In genomic region chr16:68257906-68258800, GRCh38 we compare ENCODE assay signal across 8 cellular contexts. TPM values are rescaled to one million over a fixed set of nuclear protein-coding genes. Genes with fewer than 3 reads are reported as not detected.
DNase-seq lines count a peak whose midpoint lies in the region; ATAC-seq and TF ChIP-seq lines count a peak whose summit lies in the region.

No MANE protein-coding gene starts in this region.

- no TSS peak for BruUV-seq in IMR-90 (replicated peaks; lab: Mats Ljungman, UMichigan)

- H3K79me1 ChIP-seq in IMR-90 (ENCODE audit: low read depth in 1 of 2, low read length in 2 of 2): peaks cover 0 to 13% of the 10 kb centered on the region in 2 experiments; a peak in 3 of 4 replicates

- peak overlapping the region; percentile 76 for H2AK5ac ChIP-seq in IMR-90 (ENCODE audit: low read depth, low read length)

- DNase-seq in ELR (ENCODE audit: low read depth) (peak; percentile 59), IMR-90 (peak; percentile 38), dedifferentiated amniotic fluid mesenchymal stem cell (ENCODE audit: extremely low spot score) (peak; percentile 17), NCI-H2227 treated with DMSO at 0.1 percent for 48 hours (lab: John Stamatoyannopoulos, UW) (no peak), inferior parietal cortex (ENCODE audit: extremely low spot score) (no peak)
- DNase-seq in activated CD4-positive, alpha-beta T cell treated with anti-CD3 and anti-CD28 coated beads, Interleukin-2, amount 50 U/mL, for 1 hour: no peak

- H3K4me2 ChIP-seq in IMR-90 (ENCODE audit: low read depth, low read length): peak overlapping the region; percentile 7; the same call in 1 of the 2 replicates

- TF ChIP-seq RAD21 in IMR-90 (IDR thresholded peaks at IDR 0.05; ENCODE audit: low read length): no peak

- H4K5ac ChIP-seq in IMR-90 (ENCODE audit: low read depth, low read length): peak overlapping the region; percentile 75

- peak; percentile 83 for ATAC-seq in IMR-90 (ENCODE audit: low read depth)
- no peak for ATAC-seq in GM21619 (IDR thresholded peaks at IDR 0.05; ENCODE audit: unreplicated experiment)

- H3K36me3 ChIP-seq in IMR-90 (ENCODE audit: control insufficient read depth, insufficient read depth, low read length) (peaks cover 19% of the 10 kb centered on the region), neutrophil (peaks cover 18% of the 10 kb centered on the region)

- H3K9me3 ChIP-seq in IMR-90 (ENCODE audit: control insufficient read depth, insufficient read depth, low read length) (no peaks in the 10 kb centered on the region), neutrophil (no peaks in the 10 kb centered on the region)

- no peak overlapping the region for H3K4me3 ChIP-seq in IMR-90 (ENCODE audit: insufficient read depth, low read depth, low read length)
- H3K4me3 ChIP-seq in neutrophil (ENCODE audit: low read depth in 1 of 2, low read length in 1 of 2): no peak overlapping the region

- no peak for TF ChIP-seq POLR2A in IMR-90 (IDR thresholded peaks at IDR 0.05; ENCODE audit: low read depth, low read length)

- CTCF ChIA-PET in IMR-90 (lab: Yijun Ruan, JAX): interaction anchor here (0.6 to 1.4 kb wide), 2 partner anchors 57 to 70 kb away, joined by 3 to 4 read pairs; no protein-coding TSS in a partner anchor

- H4K8ac ChIP-seq in IMR-90 (ENCODE audit: low read depth in 2 of 2, low read length in 2 of 2): peak overlapping the region; percentile 12 to 40; a peak in 3 of 4 replicates

- WGBS in IMR-90 (ENCODE audit: extremely low coverage in 2 of 2, insufficient read length in 1 of 2), 2 experiments: 72% methylated on average over 4 of the region's 13 CpGs; no CpG with 5 or more reads in 1 of the 2 experiments

- H3K27me3 ChIP-seq in IMR-90 (ENCODE audit: control insufficient read depth, insufficient read depth, low read length): no peaks in the 10 kb centered on the region
- H3K27me3 ChIP-seq in neutrophil: no peaks in the 10 kb centered on the region

- H2BK20ac ChIP-seq in IMR-90 (ENCODE audit: low read depth, low read length): no peak overlapping the region

- H3K9ac ChIP-seq in IMR-90 (ENCODE audit: low read depth, low read length): peak overlapping the region; percentile 21; the same call in 1 of the 2 replicates

- peak overlapping the region; percentile 71 for H2AK9ac ChIP-seq in IMR-90 (replicated peaks; ENCODE audit: low read depth, low read length, poor library complexity)

- in situ Hi-C loops in IMR-90 (cut with MboI; ENCODE audit: low sequenced_read_pairs): no loop called here

- H3K56ac ChIP-seq in IMR-90 (ENCODE audit: extremely low read depth, insufficient read depth, low read length): no peak overlapping the region

- H3K18ac ChIP-seq in IMR-90 (ENCODE audit: low read depth, low read length): peak overlapping the region; percentile 6; the same call in 1 of the 2 replicates

- H3K14ac ChIP-seq in IMR-90 (replicated peaks; ENCODE audit: low read depth, low read length): peak overlapping the region; percentile 11; the same call in 1 of the 2 replicates

- peak overlapping the region; percentile 32; the same call in 1 of the 2 replicates for H2BK120ac ChIP-seq in IMR-90 (ENCODE audit: low read depth, low read length)

- H3K9me1 ChIP-seq in IMR-90 (ENCODE audit: insufficient read depth, low read length): peaks cover 2% of the 10 kb centered on the region; the same call in 1 of the 2 replicates

- H2AFZ ChIP-seq in IMR-90 (replicated peaks; ENCODE audit: low read length, poor library complexity): peak overlapping the region; percentile 80

- H3K23ac ChIP-seq in IMR-90 (ENCODE audit: low read depth, low read length): 0 out of 2 replicates have a peak overlapping the region, but pooled peaks have one; percentile 19

- no peaks in the 10 kb centered on the region for H4K20me1 ChIP-seq in IMR-90 (ENCODE audit: insufficient read depth, low read length)

- peak overlapping the region; percentile 25; the same call in 1 of the 3 replicates for H2BK15ac ChIP-seq in IMR-90 (ENCODE audit: low read depth, low read length)

- intact Hi-C loops in IMR-90 (cut with micrococcal nuclease): no loop called here

- H3K27ac ChIP-seq in IMR-90 (ENCODE audit: insufficient read depth, low read length): peak overlapping the region; percentile 68
- peak overlapping the region; percentile 65 for H3K27ac ChIP-seq in neutrophil

- H3K4me1 ChIP-seq in IMR-90 (ENCODE audit: control insufficient read depth, insufficient read depth, low read length) (peaks cover 13% of the 10 kb centered on the region), neutrophil (ENCODE audit: control insufficient read depth in 1 of 2, insufficient read depth in 1 of 2, low read depth in 1 of 2, low read length in 1 of 2) (peaks cover 16 to 18% of the 10 kb centered on the region in 2 experiments)

- TF ChIP-seq CTCF in IMR-90 (conservative IDR thresholded peaks at IDR 0.05; ENCODE audit: low read depth, low read length) (no peak), neutrophil (IDR thresholded peaks at IDR 0.05) (no peak)

- H2BK5ac ChIP-seq in IMR-90 (ENCODE audit: low read depth, low read length, poor library complexity, severe bottlenecking): peak overlapping the region; percentile 56

- peak overlapping the region; percentile 70; the same call in 1 of the 2 replicates for H4K91ac ChIP-seq in IMR-90 (ENCODE audit: insufficient read depth, low read depth, low read length)

- peak overlapping the region; percentile 83 for H3K4ac ChIP-seq in IMR-90 (ENCODE audit: low read depth, low read length)

- POLR2A ChIA-PET in IMR-90 (lab: Charles Lee; ENCODE audit: unreplicated experiment): interaction anchor here (0.5 kb wide), 1 partner anchor 173 kb away, joined by 3 read pairs; the partner anchor contains the start of gene NFATC3

- dilution Hi-C loops in IMR-90 (cut with HindIII; ENCODE audit: low sequenced_read_pairs, unreplicated experiment): no loop called here

TF ChIP-seq in IMR-90, 13 proteins besides CTCF, POLR2A, EP300 and RAD21:
- TF ChIP-seq MAFK (IDR thresholded peaks at IDR 0.05; ENCODE audit: low read depth, low read length) (peak; percentile 15; the same call in 1 of the 2 replicates), MAZ (IDR thresholded peaks at IDR 0.05; ENCODE audit: borderline replicate concordance, low read depth, low read length) (no peak), CEBPB (IDR thresholded peaks at IDR 0.05; ENCODE audit: low read depth, low read length) (no peak), NFE2L2 (IDR thresholded peaks at IDR 0.05; ENCODE audit: low read depth, low read length) (peak; percentile 49; the same call in 1 of the 2 replicates), RCOR1 (IDR thresholded peaks at IDR 0.05; ENCODE audit: insufficient replicate concordance, low read length) (no peak), RFX5 (IDR thresholded peaks at IDR 0.05; ENCODE audit: low read depth, low read length) (no peak), CHD1 (IDR thresholded peaks at IDR 0.05; ENCODE audit: low read depth, low read length) (no peak), BHLHE40 (IDR thresholded peaks at IDR 0.05; ENCODE audit: low read depth, low read length) (peak; percentile 72; the same call in 1 of the 2 replicates), FOS (IDR thresholded peaks at IDR 0.05; ENCODE audit: low read depth, low read length) (no peak), SMC3 (IDR thresholded peaks at IDR 0.05; ENCODE audit: low read depth, low read length) (no peak), ELK1 (IDR thresholded peaks at IDR 0.05; ENCODE audit: borderline replicate concordance, low read depth, low read length) (no peak), MXI1 (IDR thresholded peaks at IDR 0.05; ENCODE audit: borderline replicate concordance, low read depth, low read length) (no peak), USF2 (IDR thresholded peaks at IDR 0.05; ENCODE audit: low read depth, low read length) (no peak)

RNA-seq across cellular contexts. Expression of gene SLC7A6, which starts 6.2 kb away (rescaled TPM):
- 25.0 and 29.4 TPM in 2 replicates for total RNA-seq in IMR-90 (2012; rRNA removed)
- 32.6 and 36.1 TPM in 2 replicates for polyA plus RNA-seq in IMR-90 (2012; rRNA removed)
- 11.7 and 13.7 TPM in 2 replicates for polyA plus RNA-seq in IMR-90 (2012; cell fraction: cytosol; rRNA removed)
- polyA plus RNA-seq in IMR-90 (2012; cell fraction: nucleus; rRNA removed; ENCODE audit: low replicate concordance): 134 and 224 TPM in 2 replicates

RNA-seq across cellular contexts. Expression of gene PLA2G15, which starts 13.0 kb away (rescaled TPM):
- total RNA-seq in IMR-90 (2012; rRNA removed): 18.1 and 19.5 TPM in 2 replicates
- polyA plus RNA-seq in IMR-90 (2012; rRNA removed): 31.7 and 34.4 TPM in 2 replicates
- 22.4 and 36.7 TPM in 2 replicates for polyA plus RNA-seq in IMR-90 (2012; cell fraction: cytosol; rRNA removed)
- polyA plus RNA-seq in IMR-90 (2012; cell fraction: nucleus; rRNA removed; ENCODE audit: low replicate concordance): 13.4 and 30.8 TPM in 2 replicates

RNA-seq across cellular contexts. Expression of gene ESRP2, which starts 22.2 kb away (rescaled TPM):
- total RNA-seq in IMR-90 (2012; rRNA removed): under 0.01 TPM in 1 of 2 replicates, not detected in the other
- polyA plus RNA-seq in IMR-90 (2012; rRNA removed): 0.07 and 0.14 TPM in 2 replicates
- 0.07 TPM in 1 of 2 replicates, not detected in the other for polyA plus RNA-seq in IMR-90 (2012; cell fraction: cytosol; rRNA removed)
- polyA plus RNA-seq in IMR-90 (2012; cell fraction: nucleus; rRNA removed; ENCODE audit: low replicate concordance): 0.32 and 0.53 TPM in 2 replicates

RNA-seq across cellular contexts. Expression of gene SLC7A6OS, which starts 52.6 kb away (rescaled TPM):
- total RNA-seq in IMR-90 (2012; rRNA removed): 8.4 and 10.3 TPM in 2 replicates
- polyA plus RNA-seq in IMR-90 (2012; rRNA removed): 5.6 and 6.8 TPM in 2 replicates
- 2.5 and 3.5 TPM in 2 replicates for polyA plus RNA-seq in IMR-90 (2012; cell fraction: cytosol; rRNA removed)
- 7.7 and 20.7 TPM in 2 replicates for polyA plus RNA-seq in IMR-90 (2012; cell fraction: nucleus; rRNA removed; ENCODE audit: low replicate concordance)

RNA-seq across cellular contexts. Expression of gene PRMT7, which starts 52.7 kb away (rescaled TPM):
- 65.5 and 68.6 TPM in 2 replicates for total RNA-seq in IMR-90 (2012; rRNA removed)
- 61.0 and 63.1 TPM in 2 replicates for polyA plus RNA-seq in IMR-90 (2012; rRNA removed)
- polyA plus RNA-seq in IMR-90 (2012; cell fraction: cytosol; rRNA removed): 31.0 and 38.2 TPM in 2 replicates
- 269 and 469 TPM in 2 replicates for polyA plus RNA-seq in IMR-90 (2012; cell fraction: nucleus; rRNA removed; ENCODE audit: low replicate concordance)

Comparison
In these comparisons a context has a peak if more than half of its experiments do, and no peak if none do; other contexts are left out.
1. DNase-seq: peak in ELR (single experiment), IMR-90 (single experiment) and dedifferentiated amniotic fluid mesenchymal stem cell (single experiment); none in NCI-H2227 treated with DMSO at 0.1 percent for 48 hours (single experiment), inferior parietal cortex (single experiment) and activated CD4-positive, alpha-beta T cell treated with anti-CD3 and anti-CD28 coated beads, Interleukin-2, amount 50 U/mL, for 1 hour (single experiment).